1 cellular context compared by ENCODE assay signal in genomic region chr21:45419162-45419561, GRCh38.
TF ChIP-seq lines count a peak whose summit lies in the region.

No MANE protein-coding gene starts in this region.

TF ChIP-seq in WTC11, 78 proteins besides CTCF, POLR2A, EP300 and RAD21 (continued from another document):
- TF ChIP-seq ATF2 (CRISPR knock-in tag; IDR thresholded peaks at IDR 0.05; ENCODE audit: borderline replicate concordance, low read depth) (no peak), TP53 (CRISPR knock-in tag; IDR thresholded peaks at IDR 0.05) (no peak), NR1H2 (CRISPR knock-in tag; IDR thresholded peaks at IDR 0.05) (no peak)
